8 cellular contexts compared by ENCODE assay signal in the genomic region with DNA sequence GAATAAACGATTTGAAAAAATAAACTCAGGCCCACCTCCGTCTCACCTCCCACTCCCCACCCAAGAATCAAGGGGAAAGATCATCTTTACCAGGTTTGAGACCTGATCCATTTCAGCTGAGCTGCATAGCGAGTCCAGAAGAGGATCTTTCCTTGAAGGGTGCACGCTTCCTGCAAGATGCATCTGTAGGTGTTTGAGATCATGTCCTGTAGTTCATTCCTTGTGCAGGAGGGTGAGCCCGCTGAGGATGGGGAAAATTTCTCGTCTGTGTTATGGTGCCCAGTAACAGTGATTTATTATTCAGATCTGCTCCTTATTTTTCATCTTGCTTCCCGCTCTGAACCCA. TPM values are rescaled to one million over a fixed set of nuclear protein-coding genes. Genes with fewer than 3 reads are reported as not detected.
DNase-seq lines count a peak whose midpoint lies in the region; ATAC-seq and TF ChIP-seq lines count a peak whose summit lies in the region.

No MANE protein-coding gene starts in this region.

- ATAC-seq in CD8-positive, alpha-beta T cell, result no peak
- ATAC-seq in naive thymus-derived CD8-positive, alpha-beta T cell, result peak in 1 of 2 donors; percentile 8
- ATAC-seq in HG02798 (IDR thresholded peaks at IDR 0.05; ENCODE audit: poor library complexity, unreplicated experiment), result no peak
- ATAC-seq in HG02938 (IDR thresholded peaks at IDR 0.05; ENCODE audit: unreplicated experiment), result no peak
- ATAC-seq in HG03460 (IDR thresholded peaks at IDR 0.05; ENCODE audit: unreplicated experiment), result no peak

- TF ChIP-seq CTCF in CD8-positive, alpha-beta T cell (IDR thresholded peaks at IDR 0.05), result no peak

- peak overlapping the region; percentile 90 for H3K4me3 ChIP-seq in CD8-positive, alpha-beta T cell (ENCODE audit: low read depth, low read length)
- peak overlapping the region; percentile 62; the same call in 1 of the 2 replicates for H3K4me3 ChIP-seq in MG63

- H3K36me3 Mint-ChIP-seq in CD8-positive, alpha-beta T cell, result no peaks in the 10 kb centered on the region
- no peaks in the 10 kb centered on the region for H3K36me3 Mint-ChIP-seq in naive thymus-derived CD8-positive, alpha-beta T cell

- POLR2A ChIA-PET in CD8-positive, alpha-beta T cell (lab: Charles Lee), result interaction anchor here (0.6 to 6.0 kb wide), 4 partner anchors 27 to 49 kb away, joined by 3 to 75 read pairs (median 5); partner anchors contain the start of gene XRCC5
- POLR2A ChIA-PET in naive thymus-derived CD8-positive, alpha-beta T cell (lab: Charles Lee), result interaction anchor here (1.6 to 5.9 kb wide), 5 partner anchors 10 to 51 kb away, joined by 4 to 96 read pairs (median 8); partner anchors contain the start of gene XRCC5

- H3K9me3 ChIP-seq in CD8-positive, alpha-beta T cell (ENCODE audit: low read length), result no peaks in the 10 kb centered on the region
- H3K9me3 ChIP-seq in MG63, result no peaks in the 10 kb centered on the region

- peak overlapping the region; percentile 93 for H3K27ac Mint-ChIP-seq in CD8-positive, alpha-beta T cell
- peak overlapping the region; percentile 86 to 98 (median 94) for H3K27ac Mint-ChIP-seq in naive thymus-derived CD8-positive, alpha-beta T cell

- CTCF ChIA-PET in CD8-positive, alpha-beta T cell (lab: Charles Lee), result interaction anchor here (0.6 to 2.3 kb wide), 3 partner anchors 19 to 50 kb away, joined by 3 to 11 read pairs (median 3); no protein-coding TSS in a partner anchor

- H3K27me3 Mint-ChIP-seq in CD8-positive, alpha-beta T cell (ENCODE audit: low read depth), result no peaks in the 10 kb centered on the region
- H3K27me3 Mint-ChIP-seq in naive thymus-derived CD8-positive, alpha-beta T cell, result no peaks in the 10 kb centered on the region

- peak overlapping the region; percentile 66 for H3K27ac ChIP-seq in CD8-positive, alpha-beta T cell (ENCODE audit: low read depth, low read length)

- peaks cover 66% of the 10 kb centered on the region for H3K4me1 ChIP-seq in CD8-positive, alpha-beta T cell (ENCODE audit: insufficient read depth, low read length)

- no peaks in the 10 kb centered on the region for H3K36me3 ChIP-seq in CD8-positive, alpha-beta T cell (ENCODE audit: insufficient read depth, low read length)
- no peaks in the 10 kb centered on the region for H3K36me3 ChIP-seq in MG63

- intact Hi-C loops in CD8-positive, alpha-beta T cell (cut with DNase I, micrococcal nuclease), result loop anchor here (2.0 to 10.0 kb wide), 2 partner anchors 26 to 768 kb away; partner anchors contain the start of genes ATIC (in 1 of the 2) and XRCC5 (in 1 of the 2)

- H3K9me3 Mint-ChIP-seq in CD8-positive, alpha-beta T cell, result no peaks in the 10 kb centered on the region
- H3K9me3 Mint-ChIP-seq in naive thymus-derived CD8-positive, alpha-beta T cell, result no peaks in the 10 kb centered on the region

- H3K27me3 ChIP-seq in CD8-positive, alpha-beta T cell (ENCODE audit: insufficient read depth, low read length), result no peaks in the 10 kb centered on the region
- H3K27me3 ChIP-seq in MG63, result no peaks in the 10 kb centered on the region

- H3K4me3 Mint-ChIP-seq in CD8-positive, alpha-beta T cell, result peak overlapping the region; percentile 95
- H3K4me3 Mint-ChIP-seq in naive thymus-derived CD8-positive, alpha-beta T cell, result peak overlapping the region; percentile 86 to 99 (median 93)

- peaks cover 68% of the 10 kb centered on the region for H3K4me1 Mint-ChIP-seq in CD8-positive, alpha-beta T cell (ENCODE audit: low read depth)
- H3K4me1 Mint-ChIP-seq in naive thymus-derived CD8-positive, alpha-beta T cell, result peaks cover 24 to 72% (median 66%) of the 10 kb centered on the region in 4 donors

- DNase-seq in CD8-positive, alpha-beta T cell, result no peak
- DNase-seq in MG63 (no peak), cerebellum (ENCODE audit: low spot score) (peak; percentile 31), NCI-H1436 (lab: John Stamatoyannopoulos, UW) (no peak)
- peak in 1 of 10 donors; percentile 12 for DNase-seq in naive thymus-derived CD8-positive, alpha-beta T cell

RNA-seq across cellular contexts. Expression of gene TMEM169, which starts 0.6 kb away (rescaled TPM):
- total RNA-seq in CD8-positive, alpha-beta T cell, result not detected
- total RNA-seq in MG63 (2014; rRNA removed; shearing (Covaris generic); ENCODE audit: low replicate concordance), result not detected in 2 replicates
- 18.6 TPM for total RNA-seq in cerebellum
- 1 to 10 TPM; 2.6 to 4.1 TPM for total RNA-seq in naive thymus-derived CD8-positive, alpha-beta T cell
- polyA plus RNA-seq in naive thymus-derived CD8-positive, alpha-beta T cell, result 1 to 10 TPM in 2 of 3 donors, under 1 TPM in 1; 0.73 to 2.0 (median 1.8) TPM

RNA-seq across cellular contexts. Expression of gene PECR, which starts 0.8 kb away (rescaled TPM):
- 1 to 10 TPM; 5.9 to 6.4 TPM for total RNA-seq in CD8-positive, alpha-beta T cell
- total RNA-seq in MG63 (2014; rRNA removed; shearing (Covaris generic); ENCODE audit: low replicate concordance), result 15.9 and 19.3 TPM in 2 replicates
- total RNA-seq in cerebellum, result 50.7 TPM
- total RNA-seq in naive thymus-derived CD8-positive, alpha-beta T cell, result 10 to 100 TPM; 15.7 to 20.7 TPM
- 10 to 100 TPM; 25.4 to 33.3 (median 28.6) TPM for polyA plus RNA-seq in naive thymus-derived CD8-positive, alpha-beta T cell

RNA-seq across cellular contexts. Expression of gene XRCC5, which starts 26.8 kb away (rescaled TPM):
- 100 to 1,000 TPM; 120 to 125 TPM for total RNA-seq in CD8-positive, alpha-beta T cell
- total RNA-seq in MG63 (2014; rRNA removed; shearing (Covaris generic); ENCODE audit: low replicate concordance), result 313 and 393 TPM in 2 replicates
- 265 TPM for total RNA-seq in cerebellum
- 100 to 1,000 TPM; 231 to 245 TPM for total RNA-seq in naive thymus-derived CD8-positive, alpha-beta T cell
- 100 to 1,000 TPM; 311 to 364 (median 348) TPM for polyA plus RNA-seq in naive thymus-derived CD8-positive, alpha-beta T cell
